In genomic region chr7:12410523-12410922, GRCh38 we compare ENCODE assay signal across 8 cellular contexts. TPM values are rescaled to one million over a fixed set of nuclear protein-coding genes. Genes with fewer than 3 reads are reported as not detected.
"Had no signal": no experiment of that assay in that cellular context is flagged by ENCODE, and none has a peak within 500 bp of the region (broad histone marks: within the 10 kb centered on the region; RNA-seq: fewer than 3 reads in every experiment).

No MANE protein-coding gene starts in this region.

- H3K4me3 ChIP-seq: GM12878 had no signal

- FAIRE-seq: GM12878, GM12891, GM12892, GM18507, GM19239 had no signal

- ATAC-seq: GM12878 had no signal

- DNase-seq: GDM1, GF-D8 had no signal

RNA-seq across cellular contexts. Expression of gene VWDE, which starts 6.9 kb away (rescaled TPM):
- total RNA-seq: G401 had no signal
